8 cellular contexts compared by ENCODE assay signal in the genomic region with DNA sequence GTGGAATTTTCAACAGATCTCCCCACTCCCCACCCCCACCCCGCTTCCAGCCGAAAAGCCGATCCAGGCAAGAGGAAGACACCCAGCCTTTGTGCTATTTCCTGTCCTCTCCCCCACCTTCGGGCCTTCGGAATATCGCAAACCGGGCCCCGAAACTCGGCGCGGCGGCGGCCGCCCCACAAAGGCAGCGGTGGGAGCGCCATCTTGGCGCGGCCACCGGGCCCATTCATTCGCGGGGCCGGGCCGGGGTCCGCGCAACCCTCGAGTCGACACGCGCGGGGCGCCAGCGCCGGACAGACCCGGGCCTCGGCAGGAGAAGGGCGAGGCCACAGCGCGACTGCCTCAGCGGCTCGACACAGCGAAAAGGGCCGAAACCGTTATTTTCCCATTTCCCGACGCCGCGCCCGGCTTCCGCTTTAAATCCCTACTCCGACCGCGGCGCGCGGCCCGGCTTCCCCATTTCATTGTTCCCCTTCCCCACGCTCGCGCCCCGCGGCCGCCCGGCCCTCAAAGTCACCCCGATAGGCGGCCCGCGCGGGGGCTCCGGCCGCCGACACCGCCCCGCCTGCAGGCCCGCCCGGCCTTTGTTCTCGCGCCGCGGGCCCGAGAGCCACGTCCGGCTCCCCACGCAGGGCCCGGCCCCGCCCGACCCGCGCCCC. TPM values are rescaled to one million over a fixed set of nuclear protein-coding genes. Genes with fewer than 3 reads are reported as not detected.
DNase-seq lines count a peak whose midpoint lies in the region; ATAC-seq and TF ChIP-seq lines count a peak whose summit lies in the region.

No MANE protein-coding gene starts in this region.

- H3K9ac ChIP-seq in DND-41 (ENCODE audit: low read depth, low read length) = peak overlapping the region; percentile 95

- H3K79me2 ChIP-seq in DND-41 (ENCODE audit: insufficient read depth, low read length) = peaks cover 72% of the 10 kb centered on the region

- peaks cover 8% of the 10 kb centered on the region for H3K36me3 Mint-ChIP-seq in WTC11
- peaks cover 2% of the 10 kb centered on the region for H3K36me3 Mint-ChIP-seq in memory B cell

- H3K27ac Mint-ChIP-seq in WTC11 (no peak overlapping the region), memory B cell (peak overlapping the region; percentile 86)

- H3K36me3 ChIP-seq in DND-41 (ENCODE audit: insufficient read depth, low read length) (no peaks in the 10 kb centered on the region), ectodermal cell (ENCODE audit: control insufficient read depth, insufficient read depth, low read length) (no peaks in the 10 kb centered on the region)

- TF ChIP-seq CTCF in DND-41 (IDR thresholded peaks at IDR 0.05; ENCODE audit: borderline replicate concordance, extremely low read depth, low read length, poor library complexity, severe bottlenecking) (no peak), WTC11 (IDR thresholded peaks at IDR 0.05) (no peak)

- H3K9me3 Mint-ChIP-seq in WTC11 (peaks cover 4% of the 10 kb centered on the region; the same call in 1 of the 2 replicates), memory B cell (no peaks in the 10 kb centered on the region)

- peak overlapping the region; percentile 79 to 87 for H3K4me3 ChIP-seq in DND-41 (ENCODE audit: low read depth in 1 of 2, low read length in 2 of 2)
- H3K4me3 ChIP-seq in ectodermal cell (ENCODE audit: insufficient read depth, low read depth, low read length) = peak overlapping the region; percentile 92

- H3K4me1 Mint-ChIP-seq in WTC11 = peaks cover 46% of the 10 kb centered on the region
- H3K4me1 Mint-ChIP-seq in memory B cell = peaks cover 36% of the 10 kb centered on the region

- WGBS in ectodermal cell, 2 experiments = 0% methylated on average over 88 of the region's 88 CpGs

- H3K27ac ChIP-seq in DND-41 (ENCODE audit: low read length) (peak overlapping the region; percentile 89), ectodermal cell (ENCODE audit: insufficient read depth, low read depth, low read length, poor library complexity, severe bottlenecking) (peak overlapping the region; percentile 78)

- CTCF ChIA-PET in WTC11 (lab: Charles Lee) = interaction anchor here (1.0 to 1.1 kb wide), 2 partner anchors 19 to 155 kb away, joined by 3 read pairs; no protein-coding TSS in a partner anchor

- H3K4me1 ChIP-seq in DND-41 (ENCODE audit: insufficient read depth, low read length) (peaks cover 45% of the 10 kb centered on the region), ectodermal cell (ENCODE audit: control insufficient read depth, insufficient read depth, low read length) (peaks cover 23% of the 10 kb centered on the region)

- H3K27me3 Mint-ChIP-seq in WTC11 (ENCODE audit: low read depth) (no peaks in the 10 kb centered on the region; the same call in 1 of the 2 replicates), memory B cell (no peaks in the 10 kb centered on the region)

- no peaks in the 10 kb centered on the region for H3K27me3 ChIP-seq in DND-41 (ENCODE audit: insufficient read depth, low read length, poor library complexity)
- H3K27me3 ChIP-seq in ectodermal cell (ENCODE audit: control insufficient read depth, insufficient read depth, low read length, poor library complexity, severe bottlenecking) = no peaks in the 10 kb centered on the region

- H3K9me3 ChIP-seq in DND-41 (ENCODE audit: insufficient read depth, low read length, severe bottlenecking) (no peaks in the 10 kb centered on the region), ectodermal cell (ENCODE audit: control insufficient read depth, low read length) (no peaks in the 10 kb centered on the region)

- DNase-seq in DND-41 (peak; percentile 59), KBM-7 (peak; percentile 73), WTC11 (ENCODE audit: low spot score) (no peak), memory B cell (ENCODE audit: low spot score in 2 of 2) (peak; percentile 49 to 68), OCI-M2 (lab: John Stamatoyannopoulos, UW; ENCODE audit: unreplicated experiment) (no peak)
- DNase-seq in stimulated activated naive CD4-positive, alpha-beta T cell (lab: John Stamatoyannopoulos, UW) = peak in 4 of 6 experiments; percentile 42 to 67 (median 48)

- ATAC-seq in DND-41 (ENCODE audit: insufficient read depth, low read depth) (peak; percentile 8; the same call in 1 of the 3 replicates), GM21515 (IDR thresholded peaks at IDR 0.05; ENCODE audit: unreplicated experiment) (peak; percentile 30), WTC11 (peak; percentile 3; the same call in 1 of the 2 replicates), memory B cell (ENCODE audit: low read depth) (peak; percentile 38)

- H4K20me1 ChIP-seq in DND-41 (ENCODE audit: insufficient read depth, low read length) = peaks cover 44% of the 10 kb centered on the region

- in situ Hi-C loops in KBM-7 (cut with MboI; ENCODE audit: low pct_unique_long_range_greater_than_20kb, low sequenced_read_pairs) = no loop called here

- H3K4me3 Mint-ChIP-seq in WTC11 = peak overlapping the region; percentile 81
- H3K4me3 Mint-ChIP-seq in memory B cell = peak overlapping the region; percentile 89

- POLR2A ChIA-PET in WTC11 (lab: Charles Lee) = no interaction called here

- H3K4me2 ChIP-seq in DND-41 (ENCODE audit: insufficient read depth, low read length) = peak overlapping the region; percentile 85

- peak overlapping the region; percentile 52 for H2AFZ ChIP-seq in DND-41 (ENCODE audit: low read depth, low read length)

TF ChIP-seq in WTC11, 78 proteins besides CTCF, POLR2A, EP300 and RAD21:
- TF ChIP-seq SMAD4 (CRISPR knock-in tag; IDR thresholded peaks at IDR 0.05) = no peak
- no peak for TF ChIP-seq ZNF671 (CRISPR knock-in tag; IDR thresholded peaks at IDR 0.05)
- TF ChIP-seq PREB (CRISPR knock-in tag; IDR thresholded peaks at IDR 0.05; ENCODE audit: borderline replicate concordance) = 0 out of 2 replicates have a peak, but pooled peaks have one; percentile 41
- TF ChIP-seq GABPB1 (CRISPR knock-in tag; IDR thresholded peaks at IDR 0.05) = 0 out of 2 replicates have a peak, but pooled peaks have one; percentile 23
- TF ChIP-seq ZNF317 (CRISPR knock-in tag; IDR thresholded peaks at IDR 0.05; ENCODE audit: borderline replicate concordance, low read depth) = 0 out of 2 replicates have a peak, but pooled peaks have one; percentile 7
- TF ChIP-seq ZNF232 (CRISPR knock-in tag; IDR thresholded peaks at IDR 0.05) = no peak
- TF ChIP-seq, protein P1, sequence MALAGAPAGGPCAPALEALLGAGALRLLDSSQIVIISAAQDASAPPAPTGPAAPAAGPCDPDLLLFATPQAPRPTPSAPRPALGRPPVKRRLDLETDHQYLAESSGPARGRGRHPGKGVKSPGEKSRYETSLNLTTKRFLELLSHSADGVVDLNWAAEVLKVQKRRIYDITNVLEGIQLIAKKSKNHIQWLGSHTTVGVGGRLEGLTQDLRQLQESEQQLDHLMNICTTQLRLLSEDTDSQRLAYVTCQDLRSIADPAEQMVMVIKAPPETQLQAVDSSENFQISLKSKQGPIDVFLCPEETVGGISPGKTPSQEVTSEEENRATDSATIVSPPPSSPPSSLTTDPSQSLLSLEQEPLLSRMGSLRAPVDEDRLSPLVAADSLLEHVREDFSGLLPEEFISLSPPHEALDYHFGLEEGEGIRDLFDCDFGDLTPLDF (CRISPR knock-in tag; IDR thresholded peaks at IDR 0.05) = no peak
- TF ChIP-seq ESRRA (CRISPR knock-in tag; IDR thresholded peaks at IDR 0.05; ENCODE audit: borderline replicate concordance) = peak; percentile 39; the same call in 1 of the 2 replicates
- TF ChIP-seq, protein P2, sequence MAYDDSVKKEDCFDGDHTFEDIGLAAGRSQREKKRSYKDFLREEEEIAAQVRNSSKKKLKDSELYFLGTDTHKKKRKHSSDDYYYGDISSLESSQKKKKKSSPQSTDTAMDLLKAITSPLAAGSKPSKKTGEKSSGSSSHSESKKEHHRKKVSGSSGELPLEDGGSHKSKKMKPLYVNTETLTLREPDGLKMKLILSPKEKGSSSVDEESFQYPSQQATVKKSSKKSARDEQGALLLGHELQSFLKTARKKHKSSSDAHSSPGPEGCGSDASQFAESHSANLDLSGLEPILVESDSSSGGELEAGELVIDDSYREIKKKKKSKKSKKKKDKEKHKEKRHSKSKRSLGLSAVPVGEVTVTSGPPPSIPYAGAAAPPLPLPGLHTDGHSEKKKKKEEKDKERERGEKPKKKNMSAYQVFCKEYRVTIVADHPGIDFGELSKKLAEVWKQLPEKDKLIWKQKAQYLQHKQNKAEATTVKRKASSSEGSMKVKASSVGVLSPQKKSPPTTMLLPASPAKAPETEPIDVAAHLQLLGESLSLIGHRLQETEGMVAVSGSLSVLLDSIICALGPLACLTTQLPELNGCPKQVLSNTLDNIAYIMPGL (CRISPR knock-in tag; IDR thresholded peaks at IDR 0.05) = peak; percentile 89

RNA-seq across cellular contexts. Expression of gene GNB1, which starts 0.9 kb away (rescaled TPM):
- total RNA-seq in WTC11 (2021) = 339 to 383 TPM (median 360 TPM) in 3 replicates
- polyA plus RNA-seq in ectodermal cell (2013, experiment 1 of 4) = 334 TPM
- polyA plus RNA-seq in ectodermal cell (2013, experiment 2 of 4) = 336 TPM
- polyA plus RNA-seq in ectodermal cell (2013, experiment 3 of 4) = 259 TPM
- polyA plus RNA-seq in ectodermal cell (2013, experiment 4 of 4) = 276 TPM

RNA-seq across cellular contexts. Expression of gene CALML6, which starts 25.1 kb away (rescaled TPM):
- total RNA-seq in WTC11 (2021) = 0.87 to 2.1 TPM (median 1.9 TPM) in 3 replicates
- 0.41 TPM for polyA plus RNA-seq in ectodermal cell (2013, experiment 1 of 4)
- 0.43 TPM for polyA plus RNA-seq in ectodermal cell (2013, experiment 2 of 4)
- 0.21 TPM for polyA plus RNA-seq in ectodermal cell (2013, experiment 3 of 4)
- polyA plus RNA-seq in ectodermal cell (2013, experiment 4 of 4) = 0.32 TPM

RNA-seq across cellular contexts. Expression of gene TMEM52, which starts 29.1 kb away (rescaled TPM):
- total RNA-seq in WTC11 (2021) = 15.0 to 21.9 TPM (median 20.0 TPM) in 3 replicates
- polyA plus RNA-seq in ectodermal cell (2013, experiment 1 of 4) = 4.6 TPM
- 4.4 TPM for polyA plus RNA-seq in ectodermal cell (2013, experiment 2 of 4)
- 5.9 TPM for polyA plus RNA-seq in ectodermal cell (2013, experiment 3 of 4)
- polyA plus RNA-seq in ectodermal cell (2013, experiment 4 of 4) = 6.6 TPM

Comparison
In these comparisons a context has a peak if more than half of its experiments do, and no peak if none do; other contexts are left out.
1. DNase-seq: peak in DND-41 (single experiment), KBM-7 (single experiment), memory B cell (2 of 2) and stimulated activated naive CD4-positive, alpha-beta T cell (4 of 6); none in WTC11 (single experiment) and OCI-M2 (single experiment).
2. Peak in every context shown above with its lines, with median percentiles within 50 percentile points of each other: ATAC-seq.